In the genomic region with DNA sequence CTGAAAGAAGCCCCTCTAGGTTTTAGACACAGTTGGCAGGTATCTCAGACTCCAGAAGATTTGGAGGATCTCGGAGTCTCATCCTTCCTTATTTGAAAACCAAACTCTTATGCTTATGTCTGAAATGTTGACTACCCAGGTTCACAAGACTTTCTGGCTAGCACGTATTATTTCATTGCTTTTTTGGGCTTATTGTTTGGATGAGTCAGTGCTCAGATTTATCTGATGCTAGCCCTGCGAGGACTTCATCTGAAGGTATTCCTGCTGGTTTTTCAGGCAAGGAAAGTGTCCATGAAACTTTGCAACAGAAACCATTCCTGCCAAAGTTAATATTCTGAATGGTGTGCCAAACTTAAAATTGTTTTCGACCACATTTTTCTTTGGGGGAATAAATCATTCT, we compare ENCODE assay signal across 17 cellular contexts. TPM values are rescaled to one million over a fixed set of nuclear protein-coding genes. Genes with fewer than 3 reads are reported as not detected.
A peak's percentile ranks its signal among the peaks of the same experiment; 100 is the strongest.
DNase-seq lines count a peak whose midpoint lies in the region; ATAC-seq lines count a peak whose summit lies in the region.
"Had no signal": no experiment of that assay in that cellular context is flagged by ENCODE, and none has a peak within 500 bp of the region (broad histone marks: within the 10 kb centered on the region; RNA-seq: fewer than 3 reads in every experiment).

No MANE protein-coding gene starts in this region.

- H3K4me3 Mint-ChIP-seq in activated T-helper 17 cell treated with anti-CD3 and anti-CD28 coated beads, Interleukin-2, amount 50 U/mL, for 72 hours = peak overlapping the region; percentile 9
- H3K4me3 Mint-ChIP-seq in immature natural killer cell = peak overlapping the region in 3 of 5 donors; percentile 14 to 62 (median 40)

- peak overlapping the region; percentile 83 for H3K27ac ChIP-seq in urinary bladder (ENCODE audit: low read depth)

- peaks cover 76% of the 10 kb centered on the region for H3K36me3 Mint-ChIP-seq in activated T-helper 17 cell treated with anti-CD3 and anti-CD28 coated beads, Interleukin-2, amount 50 U/mL, for 72 hours (ENCODE audit: low read depth)
- H3K36me3 Mint-ChIP-seq in immature natural killer cell = peaks cover 0 to 5% (median 0%) of the 10 kb centered on the region in 3 donors

- 44% methylated on average over 4 of the region's 4 CpGs for WGBS in urinary bladder

- H3K36me3 ChIP-seq in urinary bladder (ENCODE audit: insufficient read depth) = no peaks in the 10 kb centered on the region

- H3K27ac Mint-ChIP-seq in activated T-helper 17 cell treated with anti-CD3 and anti-CD28 coated beads, Interleukin-2, amount 50 U/mL, for 72 hours = peak overlapping the region; percentile 41
- peak overlapping the region; percentile 92 to 98 (median 94) for H3K27ac Mint-ChIP-seq in immature natural killer cell

- H3K9me3 Mint-ChIP-seq in activated T-helper 17 cell treated with anti-CD3 and anti-CD28 coated beads, Interleukin-2, amount 50 U/mL, for 72 hours = no peaks in the 10 kb centered on the region
- H3K9me3 Mint-ChIP-seq in immature natural killer cell = no peaks in the 10 kb centered on the region

- no peak overlapping the region for H3K4me3 ChIP-seq in urinary bladder (ENCODE audit: low read depth, low read length)
- H3K4me3 ChIP-seq: K562 had no signal

- DNase-seq in ELR (ENCODE audit: low read depth) (peak; percentile 42), immature natural killer cell (no peak), NCI-H2171 treated with DMSO at 0.1 percent for 48 hours (lab: John Stamatoyannopoulos, UW) (no peak), T-helper 1 cell (no peak), HPDE6-E6E7 (ENCODE audit: extremely low spot score) (no peak)
- DNase-seq: C1 segment of cervical spinal cord, Calu3, DMS79, GF-D8, GOT3, NCI-H1048, NCI-H146, NCI-H446 treated with DMSO at 0.1 percent for 48 hours, NCI-H748 treated with DMSO at 0.1 percent for 48 hours had no signal

- no peaks in the 10 kb centered on the region for H3K4me1 ChIP-seq in urinary bladder (ENCODE audit: insufficient read depth)

- H3K4me1 Mint-ChIP-seq in activated T-helper 17 cell treated with anti-CD3 and anti-CD28 coated beads, Interleukin-2, amount 50 U/mL, for 72 hours = peaks cover 50% of the 10 kb centered on the region
- peaks cover 89 to 91% of the 10 kb centered on the region in 2 donors for H3K4me1 Mint-ChIP-seq in immature natural killer cell

- ATAC-seq in activated T-helper 17 cell treated with anti-CD3 and anti-CD28 coated beads, Interleukin-2, amount 50 U/mL, for 72 hours (replicated peaks) = no peak
- ATAC-seq: K562 had no signal

- H3K27me3 Mint-ChIP-seq in activated T-helper 17 cell treated with anti-CD3 and anti-CD28 coated beads, Interleukin-2, amount 50 U/mL, for 72 hours = no peaks in the 10 kb centered on the region
- peaks cover 0 to 4% (median 3%) of the 10 kb centered on the region in 3 donors for H3K27me3 Mint-ChIP-seq in immature natural killer cell (ENCODE audit: low read depth in 3 of 3)

RNA-seq across cellular contexts. Expression of a gene that starts 8.5 kb away (rescaled TPM):
- 100 to 1,000 TPM; 131 to 217 TPM for total RNA-seq in activated T-helper 17 cell treated with anti-CD3 and anti-CD28 coated beads, Interleukin-2, amount 50 U/mL, for 72 hours
- polyA plus RNA-seq in immature natural killer cell = 100 to 1,000 TPM; 352 to 383 (median 365) TPM
- 32.7 TPM for total RNA-seq in urinary bladder
- 32.9 TPM for polyA plus RNA-seq in urinary bladder

RNA-seq across cellular contexts. Expression of a gene that starts 8.8 kb away (rescaled TPM):
- 10 to 100 TPM; 39.6 to 51.5 TPM for total RNA-seq in activated T-helper 17 cell treated with anti-CD3 and anti-CD28 coated beads, Interleukin-2, amount 50 U/mL, for 72 hours
- 10 to 100 TPM; 35.2 to 95.8 (median 38.6) TPM for polyA plus RNA-seq in immature natural killer cell
- 20.4 TPM for total RNA-seq in urinary bladder
- 18.9 TPM for polyA plus RNA-seq in urinary bladder
